Comparison of ENCODE assay signal across 24 cellular contexts in the genomic region with DNA sequence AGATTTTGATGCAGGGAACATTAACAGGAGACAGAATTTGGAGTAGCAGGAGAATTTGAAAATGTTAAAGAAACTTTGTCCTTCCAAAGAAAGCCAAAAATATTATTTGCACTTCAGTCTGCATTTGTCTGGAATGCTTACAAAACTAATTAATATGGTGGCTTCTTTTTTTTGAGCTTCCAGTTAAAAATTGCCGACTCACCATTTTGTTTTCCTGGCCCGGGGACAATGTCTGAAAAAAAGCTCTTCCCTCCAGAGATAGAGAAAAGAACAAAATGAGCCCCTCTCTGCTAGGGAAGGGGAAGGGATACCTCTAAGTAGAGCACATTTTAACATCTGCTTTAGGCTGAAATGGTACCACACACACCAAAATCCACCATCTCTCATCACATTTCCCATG.
"Had no signal": no experiment of that assay in that cellular context is flagged by ENCODE, and none has a peak within 500 bp of the region (broad histone marks: within the 10 kb centered on the region; RNA-seq: fewer than 3 reads in every experiment).

No MANE protein-coding gene starts in this region.

- H3K4me2 ChIP-seq: neural progenitor cell had no signal

- H3K9me3 ChIP-seq: ovary, psoas muscle, sigmoid colon, stomach, thoracic aorta, thyroid gland, upper lobe of left lung, vagina had no signal

- ATAC-seq: natural killer cell; psoas muscle; right cardiac atrium; stimulated activated effector memory CD8-positive, alpha-beta T cell treated with anti-CD3 and anti-CD28 coated beads, Interleukin-12 subunit alpha, Interleukin-12 subunit beta, amount 100 ng/mL, for 72 hours; stimulated activated naive B cell treated with anti-CD40 and anti-IgM and Interleukin-4, amounts not matched to agents 10 μg/mL and 1 μg/mL and 100 μg/mL, for 72 hours had no signal

- H3K36me3 ChIP-seq: neural progenitor cell, ovary, sigmoid colon, stomach, thoracic aorta, thyroid gland, tibial nerve, upper lobe of left lung, vagina had no signal

- DNase-seq: natural killer cell; occipital lobe; ovary; posterior cingulate gyrus; psoas muscle; right cardiac atrium; sigmoid colon; small intestine; stimulated activated CD4-positive, alpha-beta T cell treated with anti-CD3 and anti-CD28 coated beads, Interleukin-15, amount 100 ng/mL, for 24 hours; stimulated activated CD4-positive, alpha-beta T cell treated with anti-CD3 and anti-CD28 coated beads, Interleukin-2, amount 100 ng/mL, for 24 hours; stimulated activated CD4-positive, alpha-beta T cell treated with anti-CD3 and anti-CD28 coated beads, Interleukin-2, amount 100 ng/mL, for 48 hours; stimulated activated CD4-positive, alpha-beta T cell treated with anti-CD3 and anti-CD28 coated beads, Interleukin-4, amount 100 ng/mL, for 24 hours; stimulated activated naive B cell treated with anti-CD40 and anti-IgM and Interleukin-4, amounts not matched to agents 10 μg/mL and 1 μg/mL and 100 μg/mL, for 72 hours; stimulated activated naive CD4-positive, alpha-beta T cell treated with Interleukin-2 at 50 U/mL for 16 hours; stomach; thyroid gland; trophoblast cell; upper lobe of left lung had no signal

- FAIRE-seq: small intestine had no signal

- H3K9ac ChIP-seq: neural progenitor cell, parathyroid adenoma had no signal

- H3K4me3 ChIP-seq: neural progenitor cell, ovary, psoas muscle, sigmoid colon, stomach, thoracic aorta, thyroid gland, tibial nerve, upper lobe of left lung, vagina had no signal

- H3K27ac ChIP-seq: neural progenitor cell, ovary, parathyroid adenoma, psoas muscle, sigmoid colon, stomach, thoracic aorta, thyroid gland, tibial nerve, upper lobe of left lung, vagina had no signal

- H3K4me1 ChIP-seq: parathyroid adenoma, psoas muscle, sigmoid colon, vagina had no signal

- H2AFZ ChIP-seq: neural progenitor cell, parathyroid adenoma had no signal

- H3K79me2 ChIP-seq: parathyroid adenoma had no signal

- H3K27me3 ChIP-seq: neural progenitor cell, ovary, sigmoid colon, thyroid gland, tibial nerve, upper lobe of left lung, vagina had no signal
